2 cellular contexts compared by ENCODE assay signal in genomic region chr22:24435323-24435645, GRCh38.
TF ChIP-seq lines count a peak whose summit lies in the region.

No MANE protein-coding gene starts in this region.

TF ChIP-seq in GM12878, 131 proteins besides CTCF, POLR2A, EP300 and RAD21:
- TF ChIP-seq E4F1 (IDR thresholded peaks at IDR 0.05; ENCODE audit: borderline replicate concordance, partially characterized antibody) = no peak
- TF ChIP-seq NR2C2 (IDR thresholded peaks at IDR 0.05; ENCODE audit: borderline replicate concordance, control insufficient read depth, insufficient read length, low read depth) = no peak
- TF ChIP-seq KDM1A (IDR thresholded peaks at IDR 0.05; ENCODE audit: borderline replicate concordance) = no peak
- TF ChIP-seq PRDM15 (CRISPR knock-in tag; IDR thresholded peaks at IDR 0.05) = no peak
- TF ChIP-seq, protein P1, sequence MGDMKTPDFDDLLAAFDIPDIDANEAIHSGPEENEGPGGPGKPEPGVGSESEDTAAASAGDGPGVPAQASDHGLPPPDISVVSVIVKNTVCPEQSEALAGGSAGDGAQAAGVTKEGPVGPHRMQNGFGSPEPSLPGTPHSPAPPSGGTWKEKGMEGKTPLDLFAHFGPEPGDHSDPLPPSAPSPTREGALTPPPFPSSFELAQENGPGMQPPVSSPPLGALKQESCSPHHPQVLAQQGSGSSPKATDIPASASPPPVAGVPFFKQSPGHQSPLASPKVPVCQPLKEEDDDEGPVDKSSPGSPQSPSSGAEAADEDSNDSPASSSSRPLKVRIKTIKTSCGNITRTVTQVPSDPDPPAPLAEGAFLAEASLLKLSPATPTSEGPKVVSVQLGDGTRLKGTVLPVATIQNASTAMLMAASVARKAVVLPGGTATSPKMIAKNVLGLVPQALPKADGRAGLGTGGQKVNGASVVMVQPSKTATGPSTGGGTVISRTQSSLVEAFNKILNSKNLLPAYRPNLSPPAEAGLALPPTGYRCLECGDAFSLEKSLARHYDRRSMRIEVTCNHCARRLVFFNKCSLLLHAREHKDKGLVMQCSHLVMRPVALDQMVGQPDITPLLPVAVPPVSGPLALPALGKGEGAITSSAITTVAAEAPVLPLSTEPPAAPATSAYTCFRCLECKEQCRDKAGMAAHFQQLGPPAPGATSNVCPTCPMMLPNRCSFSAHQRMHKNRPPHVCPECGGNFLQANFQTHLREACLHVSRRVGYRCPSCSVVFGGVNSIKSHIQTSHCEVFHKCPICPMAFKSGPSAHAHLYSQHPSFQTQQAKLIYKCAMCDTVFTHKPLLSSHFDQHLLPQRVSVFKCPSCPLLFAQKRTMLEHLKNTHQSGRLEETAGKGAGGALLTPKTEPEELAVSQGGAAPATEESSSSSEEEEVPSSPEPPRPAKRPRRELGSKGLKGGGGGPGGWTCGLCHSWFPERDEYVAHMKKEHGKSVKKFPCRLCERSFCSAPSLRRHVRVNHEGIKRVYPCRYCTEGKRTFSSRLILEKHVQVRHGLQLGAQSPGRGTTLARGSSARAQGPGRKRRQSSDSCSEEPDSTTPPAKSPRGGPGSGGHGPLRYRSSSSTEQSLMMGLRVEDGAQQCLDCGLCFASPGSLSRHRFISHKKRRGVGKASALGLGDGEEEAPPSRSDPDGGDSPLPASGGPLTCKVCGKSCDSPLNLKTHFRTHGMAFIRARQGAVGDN (IDR thresholded peaks at IDR 0.05) = no peak
- no peak for TF ChIP-seq CHD1 (IDR thresholded peaks at IDR 0.05; ENCODE audit: low read depth, low read length)

TF ChIP-seq in WTC11, 78 proteins besides CTCF, POLR2A, EP300 and RAD21:
- TF ChIP-seq NFE2L1 (CRISPR knock-in tag; IDR thresholded peaks at IDR 0.05) = no peak
- no peak for TF ChIP-seq ZNF121 (CRISPR knock-in tag; IDR thresholded peaks at IDR 0.05)
- TF ChIP-seq MXD4 (CRISPR knock-in tag; IDR thresholded peaks at IDR 0.05; ENCODE audit: borderline replicate concordance) = no peak
- TF ChIP-seq, protein P2, sequence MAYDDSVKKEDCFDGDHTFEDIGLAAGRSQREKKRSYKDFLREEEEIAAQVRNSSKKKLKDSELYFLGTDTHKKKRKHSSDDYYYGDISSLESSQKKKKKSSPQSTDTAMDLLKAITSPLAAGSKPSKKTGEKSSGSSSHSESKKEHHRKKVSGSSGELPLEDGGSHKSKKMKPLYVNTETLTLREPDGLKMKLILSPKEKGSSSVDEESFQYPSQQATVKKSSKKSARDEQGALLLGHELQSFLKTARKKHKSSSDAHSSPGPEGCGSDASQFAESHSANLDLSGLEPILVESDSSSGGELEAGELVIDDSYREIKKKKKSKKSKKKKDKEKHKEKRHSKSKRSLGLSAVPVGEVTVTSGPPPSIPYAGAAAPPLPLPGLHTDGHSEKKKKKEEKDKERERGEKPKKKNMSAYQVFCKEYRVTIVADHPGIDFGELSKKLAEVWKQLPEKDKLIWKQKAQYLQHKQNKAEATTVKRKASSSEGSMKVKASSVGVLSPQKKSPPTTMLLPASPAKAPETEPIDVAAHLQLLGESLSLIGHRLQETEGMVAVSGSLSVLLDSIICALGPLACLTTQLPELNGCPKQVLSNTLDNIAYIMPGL (CRISPR knock-in tag; IDR thresholded peaks at IDR 0.05) = no peak
- no peak for TF ChIP-seq E2F5 (CRISPR knock-in tag; IDR thresholded peaks at IDR 0.05)
- TF ChIP-seq ESRRA (CRISPR knock-in tag; IDR thresholded peaks at IDR 0.05; ENCODE audit: borderline replicate concordance) = no peak
- TF ChIP-seq TP53 (CRISPR knock-in tag; IDR thresholded peaks at IDR 0.05) = no peak
- no peak for TF ChIP-seq RORB (CRISPR knock-in tag; IDR thresholded peaks at IDR 0.05)
